8 cellular contexts compared by ENCODE assay signal in the genomic region with DNA sequence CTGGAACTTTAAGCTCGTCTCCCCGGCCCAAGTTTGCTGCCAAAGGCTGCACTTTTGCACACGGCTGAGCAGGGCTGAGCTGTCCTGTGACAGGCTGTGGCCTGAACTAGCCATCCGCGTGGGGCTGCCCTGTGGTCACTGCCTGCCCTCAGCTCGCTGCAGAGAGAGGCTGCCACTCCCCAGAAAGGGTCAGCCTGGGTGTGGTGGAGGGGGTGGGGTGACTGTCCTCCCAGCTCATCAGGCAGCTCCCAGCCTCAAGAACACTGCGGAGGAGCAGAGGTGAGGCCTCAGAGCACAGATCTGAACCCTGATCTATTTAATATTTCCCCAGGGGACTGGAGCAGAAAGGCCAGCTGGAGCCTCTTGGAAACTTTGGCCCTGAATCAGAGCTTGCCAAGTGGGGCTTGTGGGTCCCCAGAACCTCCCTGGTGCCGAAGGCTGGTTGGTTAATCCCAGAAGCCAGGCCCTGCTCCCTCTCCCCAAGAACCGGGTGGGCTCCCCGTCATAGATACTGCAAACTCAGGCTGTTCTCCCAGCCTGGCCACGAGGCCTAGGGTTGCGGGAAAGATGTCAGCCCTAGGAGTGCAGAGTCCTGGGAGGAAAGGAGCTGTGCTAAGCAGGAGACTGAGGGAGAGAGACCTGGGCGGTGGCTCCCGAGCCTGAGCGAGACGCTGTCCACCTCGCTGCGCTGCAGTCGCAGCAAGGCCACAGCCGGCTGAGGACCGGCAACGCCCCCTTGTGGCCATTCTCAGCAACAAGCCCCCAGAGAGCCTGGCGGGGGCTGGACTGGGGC.
DNase-seq lines count a peak whose midpoint lies in the region; ATAC-seq and TF ChIP-seq lines count a peak whose summit lies in the region.

No MANE protein-coding gene starts in this region.

- TF ChIP-seq CTCF in lower lobe of right lung (IDR thresholded peaks at IDR 0.05): peak; percentile 96

- peak overlapping the region; percentile 53 for H3K27ac ChIP-seq in lower lobe of right lung

- intact Hi-C loops in lower lobe of right lung (cut with DNase I): loop anchor here (10.0 kb wide), 1 partner anchor 139 kb away; no protein-coding TSS in a partner anchor

- no peaks in the 10 kb centered on the region for H3K9me3 ChIP-seq in lower lobe of right lung

- DNase-seq in DMS 273 treated with DMSO at 0.1 percent for 48 hours (lab: John Stamatoyannopoulos, UW) (peak; percentile 66), NCI-H526 treated with DMSO at 0.1 percent for 48 hours (lab: John Stamatoyannopoulos, UW) (peak; percentile 7), ecto neural progenitor cell (ENCODE audit: low spot score) (peak; percentile 92), lower lobe of right lung (peak; percentile 88)
- DNase-seq in activated CD4-positive, alpha-beta T cell treated with anti-CD3 and anti-CD28 coated beads, Interleukin-2, amount 50 U/mL, for 48 hours: peak; percentile 75 to 78
- DNase-seq in stimulated activated CD4-positive, alpha-beta T cell treated with anti-CD3 and anti-CD28 coated beads, TNF-alpha, amount 100 ng/mL, for 1 hour (ENCODE audit: low read depth in 3 of 3, low spot score in 1 of 3): peak in 2 of 3 donors; percentile 29 to 51

- no peak overlapping the region for H3K4me3 ChIP-seq in lower lobe of right lung

- H3K36me3 ChIP-seq in lower lobe of right lung: no peaks in the 10 kb centered on the region

- no peaks in the 10 kb centered on the region for H3K27me3 ChIP-seq in lower lobe of right lung (ENCODE audit: low read depth)

- H3K4me1 ChIP-seq in lower lobe of right lung: peaks cover 21% of the 10 kb centered on the region

- ATAC-seq in HG03103 (IDR thresholded peaks at IDR 0.05; ENCODE audit: low read depth, unreplicated experiment): peak; percentile 54
- peak; percentile 93 to 96 for ATAC-seq in lower lobe of right lung
- no peak for ATAC-seq in GM19395 (IDR thresholded peaks at IDR 0.05; ENCODE audit: unreplicated experiment)

Comparison
In these comparisons a context has a peak if more than half of its experiments do, and no peak if none do; other contexts are left out.
1. DNase-seq: peak in every context shown above with its lines; median percentile 92 in ecto neural progenitor cell; 88 in lower lobe of right lung; 76 in activated CD4-positive, alpha-beta T cell treated with anti-CD3 and anti-CD28 coated beads, Interleukin-2, amount 50 U/mL, for 48 hours; 66 in DMS 273 treated with DMSO at 0.1 percent for 48 hours; 40 in stimulated activated CD4-positive, alpha-beta T cell treated with anti-CD3 and anti-CD28 coated beads, TNF-alpha, amount 100 ng/mL, for 1 hour; 7 in NCI-H526 treated with DMSO at 0.1 percent for 48 hours.